ENCODE assay signal across 8 cellular contexts in genomic region chr12:48815281-48816110, GRCh38. TPM values are rescaled to one million over a fixed set of nuclear protein-coding genes. Genes with fewer than 3 reads are reported as not detected.
DNase-seq lines count a peak whose midpoint lies in the region; ATAC-seq and TF ChIP-seq lines count a peak whose summit lies in the region.

No MANE protein-coding gene starts in this region.

- CTCF ChIA-PET in A673 (lab: Charles Lee) = interaction anchor here (0.8 to 1.7 kb wide), 4 partner anchors 26 to 75 kb away, joined by 3 to 20 read pairs (median 6); no protein-coding TSS in a partner anchor
- CTCF ChIA-PET in activated CD4-positive, alpha-beta T cell treated with anti-CD3 and anti-CD28 coated beads, Interleukin-2, amount 10 ng/mL, durations not matched to agents 7 days and 5 days (lab: Charles Lee) = interaction anchor here (0.6 to 5.3 kb wide), 39 partner anchors 9 to 1484 kb away, joined by 3 to 28 read pairs (median 4); partner anchors contain the start of genes DDX23, KANSL2 and RND1

- no peaks in the 10 kb centered on the region for H3K36me3 ChIP-seq in A673 (ENCODE audit: insufficient read depth, low read length, poor library complexity, severe bottlenecking)
- H3K36me3 ChIP-seq in mesodermal cell (ENCODE audit: control insufficient read depth, insufficient read depth, low read length) = peaks cover 5% of the 10 kb centered on the region
- H3K36me3 ChIP-seq in subcutaneous abdominal adipose tissue (ENCODE audit: control insufficient read depth in 5 of 5, insufficient read depth in 5 of 5, low read length in 5 of 5) = no peaks in the 10 kb centered on the region

- peaks cover 20% of the 10 kb centered on the region for H3K27me3 Mint-ChIP-seq in activated CD4-positive, alpha-beta T cell treated with anti-CD3 and anti-CD28 coated beads, Interleukin-2, amount 10 ng/mL, durations not matched to agents 7 days and 5 days

- H3K4me1 ChIP-seq in A673 (ENCODE audit: insufficient read depth, low read length, poor library complexity, severe bottlenecking) (peaks cover 26% of the 10 kb centered on the region), mesodermal cell (ENCODE audit: control insufficient read depth, insufficient read depth, low read length, poor library complexity, severe bottlenecking) (peaks cover 35% of the 10 kb centered on the region), subcutaneous abdominal adipose tissue (ENCODE audit: control insufficient read depth in 5 of 5, insufficient read depth in 5 of 5, low read length in 5 of 5) (peaks cover 6 to 47% (median 35%) of the 10 kb centered on the region in 5 donors)

- ATAC-seq in HG03103 (IDR thresholded peaks at IDR 0.05; ENCODE audit: low read depth, unreplicated experiment) = peak; percentile 27

- H3K27ac ChIP-seq in A673 (ENCODE audit: low read depth, low read length, poor library complexity, severe bottlenecking) (peak overlapping the region; percentile 54), mesodermal cell (ENCODE audit: low read depth, low read length, severe bottlenecking) (peak overlapping the region; percentile 79), subcutaneous abdominal adipose tissue (ENCODE audit: low read depth, low read length) (peak overlapping the region; percentile 86)

- H3K36me3 Mint-ChIP-seq in activated CD4-positive, alpha-beta T cell treated with anti-CD3 and anti-CD28 coated beads, Interleukin-2, amount 10 ng/mL, durations not matched to agents 7 days and 5 days (ENCODE audit: low read depth) = no peaks in the 10 kb centered on the region

- peak overlapping the region; percentile 84 for H3K4me3 Mint-ChIP-seq in activated CD4-positive, alpha-beta T cell treated with anti-CD3 and anti-CD28 coated beads, Interleukin-2, amount 10 ng/mL, durations not matched to agents 7 days and 5 days

- POLR2A ChIA-PET in A673 (lab: Charles Lee; ENCODE audit: low non-redundant PET) = interaction anchor here (0.6 kb wide), 1 partner anchor 142 kb away, joined by 7 read pairs; the partner anchor contains the start of gene ARF3
- POLR2A ChIA-PET in activated CD4-positive, alpha-beta T cell treated with anti-CD3 and anti-CD28 coated beads, Interleukin-2, amount 10 ng/mL, durations not matched to agents 7 days and 5 days (lab: Charles Lee) = interaction anchor here (0.6 to 1.5 kb wide), 2 partner anchors 37 to 38 kb away, joined by 3 to 4 read pairs; partner anchors contain the start of gene DDX23

- WGBS in mesodermal cell (ENCODE audit: insufficient coverage in 2 of 2), 2 experiments = 1 to 2% methylated on average over 31 to 34 of the region's 37 CpGs

- H3K9me3 ChIP-seq in A673 (ENCODE audit: low read depth, low read length, poor library complexity, severe bottlenecking) (no peaks in the 10 kb centered on the region), mesodermal cell (ENCODE audit: control insufficient read depth, low read length) (no peaks in the 10 kb centered on the region), subcutaneous abdominal adipose tissue (ENCODE audit: control insufficient read depth in 5 of 5, low read length in 5 of 5) (no peaks in the 10 kb centered on the region)

- no peaks in the 10 kb centered on the region for H3K9me3 Mint-ChIP-seq in activated CD4-positive, alpha-beta T cell treated with anti-CD3 and anti-CD28 coated beads, Interleukin-2, amount 10 ng/mL, durations not matched to agents 7 days and 5 days

- intact Hi-C loops in A673 (cut with micrococcal nuclease; ENCODE audit: unreplicated experiment) = no loop called here

- peaks cover 37% of the 10 kb centered on the region for H3K4me1 Mint-ChIP-seq in activated CD4-positive, alpha-beta T cell treated with anti-CD3 and anti-CD28 coated beads, Interleukin-2, amount 10 ng/mL, durations not matched to agents 7 days and 5 days

- peak overlapping the region; percentile 56 to 90 (median 76) for H3K9ac ChIP-seq in subcutaneous abdominal adipose tissue (ENCODE audit: low read length in 5 of 5)

- H3K27me3 ChIP-seq in A673 (replicated peaks; ENCODE audit: insufficient read depth, low read depth, low read length, poor library complexity) (no peaks in the 10 kb centered on the region), subcutaneous abdominal adipose tissue (ENCODE audit: control insufficient read depth in 5 of 5, insufficient read depth in 4 of 5, low read length in 5 of 5) (peaks cover 0 to 11% (median 2%) of the 10 kb centered on the region in 5 donors)

- H3K4me3 ChIP-seq in A673 (ENCODE audit: low read depth, low read length, poor library complexity, severe bottlenecking) (peak overlapping the region; percentile 68), GM12875 (ENCODE audit: low read depth, low read length) (peak overlapping the region; percentile 84), mesodermal cell (ENCODE audit: extremely low read depth, insufficient read depth, low read length, poor library complexity, severe bottlenecking) (peak overlapping the region; percentile 70), subcutaneous abdominal adipose tissue (ENCODE audit: low read depth in 1 of 5, low read length in 5 of 5) (peak overlapping the region; percentile 70 to 95 (median 88))

- no peak for TF ChIP-seq CTCF in A673 (conservative IDR thresholded peaks at IDR 0.05; ENCODE audit: low read depth, low read length)
- no peak for TF ChIP-seq CTCF in GM12875 (IDR thresholded peaks at IDR 0.05; ENCODE audit: borderline replicate concordance, insufficient read depth, low read depth, low read length)

- BruUV-seq in A673 (replicated peaks; lab: Mats Ljungman, UMichigan) = no TSS peak

- H3K27ac Mint-ChIP-seq in activated CD4-positive, alpha-beta T cell treated with anti-CD3 and anti-CD28 coated beads, Interleukin-2, amount 10 ng/mL, durations not matched to agents 7 days and 5 days = peak overlapping the region; percentile 85

- peak; percentile 92 for DNase-seq in A673 (ENCODE audit: low spot score)
- DNase-seq in NCI-H2171 treated with DMSO at 0.1 percent for 48 hours (lab: John Stamatoyannopoulos, UW) = peak; percentile 84
- DNase-seq in activated CD4-positive, alpha-beta T cell treated with anti-CD3 and anti-CD28 coated beads, Interleukin-2, amount 10 ng/mL, durations not matched to agents 7 days and 5 days = peak; percentile 33
- peak; percentile 72 for DNase-seq in epidermal melanocyte (ENCODE audit: insufficient read length, low spot score)

RNA-seq across cellular contexts. Expression of gene CACNB3, which starts 2.8 kb away (rescaled TPM):
- total RNA-seq in A673 (2021) = 23.8 and 32.4 TPM in 2 replicates
- total RNA-seq in activated CD4-positive, alpha-beta T cell treated with anti-CD3 and anti-CD28 coated beads, Interleukin-2, amount 10 ng/mL, durations not matched to agents 7 days and 5 days = 10 to 100 TPM; 14.9 to 19.9 TPM
- polyA plus RNA-seq in mesodermal cell (2013, experiment 1 of 2) = 41.0 TPM
- polyA plus RNA-seq in mesodermal cell (2013, experiment 2 of 2) = 40.8 TPM

RNA-seq across cellular contexts. Expression of gene ADCY6, which starts 26.6 kb away (rescaled TPM):
- total RNA-seq in A673 (2021) = 6.8 and 12.8 TPM in 2 replicates
- not detected for total RNA-seq in activated CD4-positive, alpha-beta T cell treated with anti-CD3 and anti-CD28 coated beads, Interleukin-2, amount 10 ng/mL, durations not matched to agents 7 days and 5 days
- polyA plus RNA-seq in mesodermal cell (2013, experiment 1 of 2) = 40.1 TPM
- polyA plus RNA-seq in mesodermal cell (2013, experiment 2 of 2) = 33.0 TPM

RNA-seq across cellular contexts. Expression of gene DDX23, which starts 36.5 kb away (rescaled TPM):
- 111 and 135 TPM in 2 replicates for total RNA-seq in A673 (2021)
- total RNA-seq in activated CD4-positive, alpha-beta T cell treated with anti-CD3 and anti-CD28 coated beads, Interleukin-2, amount 10 ng/mL, durations not matched to agents 7 days and 5 days = 100 to 1,000 TPM; 143 to 144 TPM
- 55.7 TPM for polyA plus RNA-seq in mesodermal cell (2013, experiment 1 of 2)
- polyA plus RNA-seq in mesodermal cell (2013, experiment 2 of 2) = 50.3 TPM

RNA-seq across cellular contexts. Expression of gene RND1, which starts 50.2 kb away (rescaled TPM):
- total RNA-seq in A673 (2021) = 2.0 and 2.7 TPM in 2 replicates
- 1 to 10 TPM; 1.1 to 1.2 TPM for total RNA-seq in activated CD4-positive, alpha-beta T cell treated with anti-CD3 and anti-CD28 coated beads, Interleukin-2, amount 10 ng/mL, durations not matched to agents 7 days and 5 days
- polyA plus RNA-seq in mesodermal cell (2013, experiment 1 of 2) = 4.2 TPM
- polyA plus RNA-seq in mesodermal cell (2013, experiment 2 of 2) = 5.8 TPM

Comparison
In these comparisons a context has a peak if more than half of its experiments do, and no peak if none do; other contexts are left out.
1. Peak in every context shown above with its lines: DNase-seq, ATAC-seq, H3K4me3 ChIP-seq and H3K27ac ChIP-seq.
2. DNase-seq: peak in every context shown above with its lines; median percentile 92 in A673; 84 in NCI-H2171 treated with DMSO at 0.1 percent for 48 hours; 72 in epidermal melanocyte; 33 in activated CD4-positive, alpha-beta T cell treated with anti-CD3 and anti-CD28 coated beads, Interleukin-2, amount 10 ng/mL, durations not matched to agents 7 days and 5 days.